Comparison of ENCODE assay signal across 28 cellular contexts in genomic region chr9:7154650-7155049, GRCh38.
"Had no signal": no experiment of that assay in that cellular context is flagged by ENCODE, and none has a peak within 500 bp of the region (broad histone marks: within the 10 kb centered on the region; RNA-seq: fewer than 3 reads in every experiment).

No MANE protein-coding gene starts in this region.

- H3K27ac ChIP-seq: ascending aorta, brain microvascular endothelial cell, esophagus squamous epithelium, gastroesophageal sphincter, heart right ventricle, hepatocyte had no signal

- ATAC-seq: activated naive CD4-positive, alpha-beta T cell treated with anti-CD3 and anti-CD28 coated beads, Interleukin-2, amount 50 U/mL, for 72 hours; activated T-cell treated with anti-CD3 and anti-CD28 coated beads, Interleukin-2, amount 50 U/mL, for 72 hours; effector memory CD8-positive, alpha-beta T cell; gastroesophageal sphincter; WTC11 had no signal

- H3K4me1 ChIP-seq: ascending aorta, gastroesophageal sphincter had no signal

- H3K27me3 ChIP-seq: ascending aorta, brain microvascular endothelial cell, esophagus squamous epithelium, gastroesophageal sphincter, heart right ventricle, hepatocyte had no signal

- H3K4me2 ChIP-seq: hepatocyte had no signal

- H3K36me3 ChIP-seq: ascending aorta, brain microvascular endothelial cell, gastroesophageal sphincter, heart right ventricle had no signal

- H2AFZ ChIP-seq: hepatocyte had no signal

- H3K4me3 ChIP-seq: ascending aorta, esophagus squamous epithelium, gastroesophageal sphincter, heart right ventricle, hepatocyte had no signal

- H3K9me3 ChIP-seq: ascending aorta, gastroesophageal sphincter had no signal

- H3K79me2 ChIP-seq: hepatocyte had no signal

- DNase-seq: activated CD4-positive, alpha-beta memory T cell treated with anti-CD3 and anti-CD28 coated beads, Interleukin-2, amount 10 ng/mL, durations not matched to agents 7 days and 5 days; activated CD4-positive, alpha-beta T cell treated with anti-CD3 and anti-CD28 coated beads for 1 hour; activated CD4-positive, alpha-beta T cell treated with anti-CD3 and anti-CD28 coated beads for 4 hours; activated CD4-positive, alpha-beta T cell treated with anti-CD3 and anti-CD28 coated beads, Interleukin-2, amount 10 ng/mL, durations not matched to agents 7 days and 5 days; activated CD4-positive, alpha-beta T cell treated with anti-CD3 and anti-CD28 coated beads, Interleukin-2, amount 50 U/mL, for 4 hours; activated CD8-positive, alpha-beta memory T cell treated with anti-CD3 and anti-CD28 coated beads, Interleukin-2, amount 50 U/mL, for 48 hours; activated gamma-delta T cell; activated naive CD4-positive, alpha-beta T cell; activated naive CD4-positive, alpha-beta T cell treated with anti-CD3 and anti-CD28 coated beads, Interleukin-2, amount 10 ng/mL, durations not matched to agents 7 days and 5 days; activated naive CD8-positive, alpha-beta T cell treated with anti-CD3 and anti-CD28 coated beads, Interleukin-2, amount 10 ng/mL, durations not matched to agents 7 days and 5 days; activated T-cell treated with anti-CD3 and anti-CD28 coated beads for 4 hours; activated T-cell treated with anti-CD3 and anti-CD28 coated beads, Interleukin-2, amount 50 U/mL, for 24 hours; activated T-cell treated with anti-CD3 and anti-CD28 coated beads, Interleukin-2, amount 50 U/mL, for 72 hours; brain microvascular endothelial cell; caudate nucleus; cortex of kidney; dermis blood vessel endothelial cell; effector CD4-positive, alpha-beta T cell; effector memory CD8-positive, alpha-beta T cell; esophagus squamous epithelium; foreskin melanocyte; heart right ventricle; T-helper 2 cell had no signal
